Comparison of ENCODE assay signal across 19 cellular contexts in genomic region chr11:65973439-65974110, GRCh38. TPM values are rescaled to one million over a fixed set of nuclear protein-coding genes. Genes with fewer than 3 reads are reported as not detected.
A peak's percentile ranks its signal among the peaks of the same experiment; 100 is the strongest.
DNase-seq lines count a peak whose midpoint lies in the region; ATAC-seq, FAIRE-seq and TF ChIP-seq lines count a peak whose summit lies in the region.
"Had no signal": no experiment of that assay in that cellular context is flagged by ENCODE, and none has a peak within 500 bp of the region (broad histone marks: within the 10 kb centered on the region; RNA-seq: fewer than 3 reads in every experiment).

No MANE protein-coding gene starts in this region.

- DNase-seq in GM23248 (peak; percentile 68), MG63 (peak; percentile 48), GM12878 (ENCODE audit: low read depth, low spot score) (no peak), kidney glomerular epithelial cell (lab: John Stamatoyannopoulos, UW) (peak; percentile 1), NCI-H446 (lab: John Stamatoyannopoulos, UW) (no peak), pons (ENCODE audit: low spot score) (no peak)
- DNase-seq: activated CD8-positive, alpha-beta memory T cell treated with anti-CD3 and anti-CD28 coated beads, Interleukin-2, amount 50 U/mL, for 4 hours; activated naive CD4-positive, alpha-beta T cell; dorsolateral prefrontal cortex; NCI-H2029 treated with DMSO at 0.1 percent for 48 hours; NCI-H510A; SJCRH30; stimulated activated CD4-positive, alpha-beta T cell treated with anti-CD3 and anti-CD28 coated beads, Interleukin-12 subunit alpha, Interleukin-12 subunit beta, amount 100 ng/mL, for 4 hours; transverse colon had no signal

- H3K4me3 ChIP-seq in GM23248 (no peak overlapping the region), MG63 (no peak overlapping the region), GM12878 (no peak overlapping the region), gastroesophageal sphincter (no peak overlapping the region)
- H3K4me3 ChIP-seq: BLaER1 treated with 17β-estradiol and CSF1 and Interleukin-3, amounts not matched to agents 10 nM and 100 nM; cardiac muscle cell; dorsolateral prefrontal cortex; SJCRH30; transverse colon had no signal

- H2AFZ ChIP-seq in GM23248 (no peak overlapping the region), GM12878 (ENCODE audit: control insufficient read depth, low read depth, low read length) (no peak overlapping the region)

- intact Hi-C loops in GM12878 (cut with micrococcal nuclease; ENCODE audit: unreplicated experiment), result no loop called here

- no peak for ATAC-seq in GM12878
- ATAC-seq in gastroesophageal sphincter, result no peak
- ATAC-seq: left lobe of liver; stimulated activated memory B cell treated with anti-CD40 and anti-IgM and Interleukin-4, amounts not matched to agents 10 μg/mL and 1 μg/mL and 100 μg/mL, for 72 hours had no signal

- 66 to 71% methylated on average over 10 to 13 of the region's 13 CpGs for WGBS in GM23248 (ENCODE audit: low coverage in 1 of 2, low lambda C conversion rate in 2 of 2, missing lambda C conversion rate in 2 of 2), 2 experiments
- WGBS in GM12878 (ENCODE audit: insufficient coverage, insufficient replicate concordance, low lambda C conversion rate, missing lambda C conversion rate), result 88% methylated on average over 13 of the region's 13 CpGs
- WGBS in gastroesophageal sphincter (ENCODE audit: low coverage in 1 of 2), 2 donors, result 90 to 100% methylated on average over 6 to 7 of the region's 13 CpGs

- in situ Hi-C loops in GM23248 (cut with MboI), result no loop called here
- in situ Hi-C loops in GM12878 (cut with MboI), result no loop called here

- no peak overlapping the region for H3K27ac ChIP-seq in GM23248
- no peak overlapping the region for H3K27ac ChIP-seq in GM12878 (ENCODE audit: control insufficient read depth, insufficient read depth)
- H3K27ac ChIP-seq in gastroesophageal sphincter, result no peak overlapping the region
- H3K27ac ChIP-seq: BLaER1 treated with 17β-estradiol and CSF1 and Interleukin-3, amounts not matched to agents 10 nM and 100 nM; cardiac muscle cell; dorsolateral prefrontal cortex; SJCRH30; transverse colon had no signal

- H3K9me3 ChIP-seq in GM23248 (ENCODE audit: low read depth), result no peaks in the 10 kb centered on the region
- H3K9me3 ChIP-seq in MG63, result no peaks in the 10 kb centered on the region
- no peaks in the 10 kb centered on the region for H3K9me3 ChIP-seq in GM12878 (replicated peaks; ENCODE audit: control insufficient read depth, insufficient read depth, low read length)
- H3K9me3 ChIP-seq in gastroesophageal sphincter, result no peaks in the 10 kb centered on the region
- H3K9me3 ChIP-seq: BLaER1 treated with 17β-estradiol and CSF1 and Interleukin-3, amounts not matched to agents 10 nM and 100 nM; SJCRH30; transverse colon had no signal

- no peak for TF ChIP-seq CTCF in GM12878 (IDR thresholded peaks at IDR 0.05 in 2 of 3, conservative IDR thresholded peaks at IDR 0.05 in 1 of 3; ENCODE audit: control insufficient read depth in 2 of 3, extremely low read depth in 1 of 3, insufficient read depth in 1 of 3, low read depth in 3 of 3, low read length in 3 of 3)
- no peak for TF ChIP-seq CTCF in gastroesophageal sphincter (IDR thresholded peaks at IDR 0.05)

- H3K4me1 ChIP-seq in GM23248 (ENCODE audit: insufficient read depth) (no peaks in the 10 kb centered on the region), GM12878 (ENCODE audit: control insufficient read depth, insufficient read depth, low read length) (no peaks in the 10 kb centered on the region), gastroesophageal sphincter (no peaks in the 10 kb centered on the region)
- H3K4me1 ChIP-seq: BLaER1 treated with 17β-estradiol and CSF1 and Interleukin-3, amounts not matched to agents 10 nM and 100 nM; SJCRH30; transverse colon had no signal

- H3K79me2 ChIP-seq in GM23248 (ENCODE audit: insufficient read depth) (peaks cover 20% of the 10 kb centered on the region), GM12878 (ENCODE audit: control insufficient read depth, insufficient read depth, low read length) (no peaks in the 10 kb centered on the region)

- SMC1A ChIA-PET in GM12878 (lab: Charles Lee; ENCODE audit: uncharacterized antibody, unreplicated experiment), result no interaction called here

- TF ChIP-seq EP300 in GM12878 (IDR thresholded peaks at IDR 0.05; ENCODE audit: borderline replicate concordance in 1 of 2, control insufficient read depth in 1 of 2, low read depth in 2 of 2, low read length in 2 of 2) (no peak), gastroesophageal sphincter (IDR thresholded peaks at IDR 0.05) (no peak)

- no peak overlapping the region for H3K9ac ChIP-seq in GM23248
- no peak overlapping the region for H3K9ac ChIP-seq in GM12878 (ENCODE audit: control insufficient read depth, insufficient read depth, low read length)
- H3K9ac ChIP-seq: BLaER1 treated with 17β-estradiol and CSF1 and Interleukin-3, amounts not matched to agents 10 nM and 100 nM had no signal

- TF ChIP-seq POLR2A in GM12878 (IDR thresholded peaks at IDR 0.05; ENCODE audit: low read depth, low read length), result no peak
- TF ChIP-seq POLR2A in gastroesophageal sphincter (IDR thresholded peaks at IDR 0.05), result no peak

- CTCF ChIA-PET in GM12878 (lab: Yijun Ruan, JAX), result no interaction called here

- H3K4me2 ChIP-seq in GM23248 (ENCODE audit: unreplicated experiment), result no peak overlapping the region
- H3K4me2 ChIP-seq in GM12878 (ENCODE audit: control insufficient read depth, insufficient read depth), result no peak overlapping the region
- H3K4me2 ChIP-seq: BLaER1 treated with 17β-estradiol and CSF1 and Interleukin-3, amounts not matched to agents 10 nM and 100 nM had no signal

- H3K9me2 ChIP-seq in GM23248 (ENCODE audit: insufficient read depth), result no peaks in the 10 kb centered on the region

- POLR2A ChIA-PET in GM12878 (lab: Charles Lee), result no interaction called here

- FAIRE-seq in GM12878 (lab: Jason Lieb, UNC), result no peak

- no peaks in the 10 kb centered on the region for H3K27me3 ChIP-seq in GM23248 (replicated peaks; ENCODE audit: insufficient read depth)
- H3K27me3 ChIP-seq in MG63, result no peaks in the 10 kb centered on the region
- no peaks in the 10 kb centered on the region for H3K27me3 ChIP-seq in GM12878 (replicated peaks in 1 of 2; ENCODE audit: control insufficient read depth in 2 of 2, insufficient read depth in 2 of 2, low read length in 1 of 2)
- no peaks in the 10 kb centered on the region for H3K27me3 ChIP-seq in gastroesophageal sphincter
- H3K27me3 ChIP-seq: BLaER1 treated with 17β-estradiol and CSF1 and Interleukin-3, amounts not matched to agents 10 nM and 100 nM; cardiac muscle cell; dorsolateral prefrontal cortex; SJCRH30; transverse colon had no signal

- H3F3A ChIP-seq in GM23248 (ENCODE audit: insufficient read depth), result peaks cover 13% of the 10 kb centered on the region; the same call in 1 of the 2 replicates

- TF ChIP-seq RAD21 in GM12878 (IDR thresholded peaks at IDR 0.05; ENCODE audit: insufficient read depth, low read depth, low read length), result no peak

- no peaks in the 10 kb centered on the region for H4K20me1 ChIP-seq in GM23248 (ENCODE audit: insufficient read depth)
- no peaks in the 10 kb centered on the region for H4K20me1 ChIP-seq in GM12878 (ENCODE audit: control insufficient read depth, insufficient read depth)

- BruUV-seq in GM12878 (replicated peaks; lab: Mats Ljungman, UMichigan), result TSS peak; percentile 52

- H3K36me3 ChIP-seq in GM23248 (ENCODE audit: low read depth), result no peaks in the 10 kb centered on the region; the same call in 1 of the 2 replicates
- H3K36me3 ChIP-seq in MG63, result peaks cover 29% of the 10 kb centered on the region
- H3K36me3 ChIP-seq in GM12878 (ENCODE audit: control insufficient read depth in 2 of 2, insufficient read depth in 2 of 2, low read length in 1 of 2), result peaks cover 14 to 21% of the 10 kb centered on the region in 2 experiments; a peak in 3 of 4 replicates
- H3K36me3 ChIP-seq in gastroesophageal sphincter, result peaks cover 0 to 79% of the 10 kb centered on the region in 2 donors

- RAD21 ChIA-PET in GM12878 (lab: Charles Lee; ENCODE audit: unreplicated experiment), result no interaction called here

RNA-seq across cellular contexts. Expression of gene SART1, which starts 12.0 kb away (rescaled TPM):
- total RNA-seq in GM23248 (2014; rRNA removed; shearing (Covaris generic)), result 27.7 and 38.3 TPM in 2 replicates
- polyA plus RNA-seq in GM23248 (2016; fragmentation: Nextera tagmentation; extraction: Ambion mirVana) (43.4 and 48.6 TPM in 2 replicates), GM12878 (2011; rRNA removed) (4.1 and 17.5 TPM in 2 replicates), GM12878 (2014; fragmentation: Illumina TruSeq; extraction: Trizol) (4.9 and 23.1 TPM in 2 replicates), GM12878 (2014; fragmentation: Nextera tagmentation; extraction: Ambion mirVana) (10 to 100 TPM in 1 of 2 experiments, 1 to 10 TPM in 1; 6.2 to 14.8 TPM), GM12878 (2014; rRNA removed) (45.0 and 73.4 TPM in 2 replicates), GM12878 (2016; fragmentation: Nextera tagmentation; extraction: Ambion mirVana) (10 to 100 TPM; 50.4 to 60.5 TPM)
- 38.2 and 45.4 TPM in 2 replicates for total RNA-seq in MG63 (2014; rRNA removed; shearing (Covaris generic); ENCODE audit: low replicate concordance)
- total RNA-seq in GM12878 (2013; cell fraction: nucleolus; rRNA removed), result 20.4 and 21.3 TPM in 2 replicates
- total RNA-seq in GM12878 (2014; rRNA removed) (47.3 and 60.2 TPM in 2 replicates), GM12878 (2014; rRNA removed; fragmentation: Illumina TruSeq; extraction: Trizol) (22.3 and 29.8 TPM in 2 replicates), GM12878 (2021) (54.1 and 56.1 TPM in 2 replicates), gastroesophageal sphincter (10 to 100 TPM; 32.3 to 96.1 (median 39.7) TPM)
- 17.1 TPM for polyA plus RNA-seq in GM12878 (2011; ENCODE audit: low read depth)
- 17.4 and 19.6 TPM in 2 replicates for polyA plus RNA-seq in GM12878 (2011; cell fraction: cytosol; rRNA removed)
- polyA plus RNA-seq in GM12878 (2011; cell fraction: nucleus; rRNA removed), result 44.5 and 73.8 TPM in 2 replicates
- 41.7 and 65.1 TPM in 2 replicates for polyA plus RNA-seq in GM12878 (2012)
- 7.2 and 11.3 TPM in 2 replicates for polyA minus RNA-seq in GM12878 (2011; rRNA and poly(A)+ RNA removed)
- polyA minus RNA-seq in GM12878 (2011; cell fraction: cytosol; rRNA and poly(A)+ RNA removed), result 8.7 and 19.4 TPM in 2 replicates
- polyA minus RNA-seq in GM12878 (2011; cell fraction: nucleus; rRNA and poly(A)+ RNA removed), result 9.8 and 15.8 TPM in 2 replicates

RNA-seq across cellular contexts. Expression of gene TSGA10IP, which starts 28.3 kb away (rescaled TPM):
- total RNA-seq in GM23248 (2014; rRNA removed; shearing (Covaris generic)), result 0.13 TPM in 1 of 2 replicates, not detected in the other
- polyA plus RNA-seq in GM23248 (2016; fragmentation: Nextera tagmentation; extraction: Ambion mirVana), result not detected in 2 replicates
- total RNA-seq in MG63 (2014; rRNA removed; shearing (Covaris generic); ENCODE audit: low replicate concordance), result not detected in 2 replicates
- total RNA-seq in GM12878 (2013; cell fraction: nucleolus; rRNA removed), result not detected in 2 replicates
- not detected in 2 replicates for total RNA-seq in GM12878 (2014; rRNA removed)
- not detected in 2 replicates for total RNA-seq in GM12878 (2014; rRNA removed; fragmentation: Illumina TruSeq; extraction: Trizol)
- total RNA-seq in GM12878 (2021), result not detected in 2 replicates
- not detected for polyA plus RNA-seq in GM12878 (2011; ENCODE audit: low read depth)
- polyA plus RNA-seq in GM12878 (2011; rRNA removed), result not detected in 2 replicates
- not detected in 2 replicates for polyA plus RNA-seq in GM12878 (2011; cell fraction: cytosol; rRNA removed)
- not detected in 2 replicates for polyA plus RNA-seq in GM12878 (2011; cell fraction: nucleus; rRNA removed)
- not detected in 2 replicates for polyA plus RNA-seq in GM12878 (2012)
- not detected in 2 replicates for polyA plus RNA-seq in GM12878 (2014; fragmentation: Illumina TruSeq; extraction: Trizol)
- polyA plus RNA-seq in GM12878 (2014; fragmentation: Nextera tagmentation; extraction: Ambion mirVana), result not detected
- not detected in 2 replicates for polyA plus RNA-seq in GM12878 (2014; rRNA removed)
- polyA plus RNA-seq in GM12878 (2016; fragmentation: Nextera tagmentation; extraction: Ambion mirVana), result not detected
- polyA minus RNA-seq in GM12878 (2011; rRNA and poly(A)+ RNA removed), result not detected in 2 replicates
- not detected in 2 replicates for polyA minus RNA-seq in GM12878 (2011; cell fraction: cytosol; rRNA and poly(A)+ RNA removed)
- polyA minus RNA-seq in GM12878 (2011; cell fraction: nucleus; rRNA and poly(A)+ RNA removed), result not detected in 2 replicates
- not detected for total RNA-seq in gastroesophageal sphincter
- total RNA-seq: left lobe of liver, SJCRH30, transverse colon had no signal

RNA-seq across cellular contexts. Expression of gene EIF1AD, which starts 28.4 kb away (rescaled TPM):
- total RNA-seq in GM23248 (2014; rRNA removed; shearing (Covaris generic)), result 21.2 and 22.8 TPM in 2 replicates
- polyA plus RNA-seq in GM23248 (2016; fragmentation: Nextera tagmentation; extraction: Ambion mirVana) (21.6 and 25.3 TPM in 2 replicates), GM12878 (2011; rRNA removed) (33.5 and 44.8 TPM in 2 replicates), GM12878 (2014; fragmentation: Illumina TruSeq; extraction: Trizol) (40.1 and 45.5 TPM in 2 replicates), GM12878 (2014; fragmentation: Nextera tagmentation; extraction: Ambion mirVana) (10 to 100 TPM; 51.5 to 56.8 TPM), GM12878 (2014; rRNA removed) (31.4 and 31.6 TPM in 2 replicates), GM12878 (2016; fragmentation: Nextera tagmentation; extraction: Ambion mirVana) (10 to 100 TPM; 33.0 to 35.5 TPM)
- 17.5 and 32.3 TPM in 2 replicates for total RNA-seq in MG63 (2014; rRNA removed; shearing (Covaris generic); ENCODE audit: low replicate concordance)
- total RNA-seq in GM12878 (2013; cell fraction: nucleolus; rRNA removed), result 29.0 and 30.3 TPM in 2 replicates
- total RNA-seq in GM12878 (2014; rRNA removed) (36.7 and 39.3 TPM in 2 replicates), GM12878 (2014; rRNA removed; fragmentation: Illumina TruSeq; extraction: Trizol) (29.2 and 31.7 TPM in 2 replicates), GM12878 (2021) (40.5 and 42.3 TPM in 2 replicates), gastroesophageal sphincter (10 to 100 TPM; 29.3 to 35.0 (median 30.7) TPM)
- 22.6 TPM for polyA plus RNA-seq in GM12878 (2011; ENCODE audit: low read depth)
- 54.1 and 57.2 TPM in 2 replicates for polyA plus RNA-seq in GM12878 (2011; cell fraction: cytosol; rRNA removed)
- 34.4 and 36.8 TPM in 2 replicates for polyA plus RNA-seq in GM12878 (2011; cell fraction: nucleus; rRNA removed)
- polyA plus RNA-seq in GM12878 (2012), result 25.9 and 27.3 TPM in 2 replicates
- polyA minus RNA-seq in GM12878 (2011; rRNA and poly(A)+ RNA removed), result 54.8 and 60.3 TPM in 2 replicates
- polyA minus RNA-seq in GM12878 (2011; cell fraction: cytosol; rRNA and poly(A)+ RNA removed), result 20.0 and 20.2 TPM in 2 replicates
- 17.4 and 25.6 TPM in 2 replicates for polyA minus RNA-seq in GM12878 (2011; cell fraction: nucleus; rRNA and poly(A)+ RNA removed)

RNA-seq across cellular contexts. Expression of gene BANF1, which starts 28.7 kb away (rescaled TPM):
- total RNA-seq in GM23248 (2014; rRNA removed; shearing (Covaris generic)), result 24.9 and 31.6 TPM in 2 replicates
- polyA plus RNA-seq in GM23248 (2016; fragmentation: Nextera tagmentation; extraction: Ambion mirVana) (330 and 346 TPM in 2 replicates), GM12878 (2011; rRNA removed) (101 and 191 TPM in 2 replicates), GM12878 (2014; fragmentation: Illumina TruSeq; extraction: Trizol) (305 and 358 TPM in 2 replicates), GM12878 (2014; fragmentation: Nextera tagmentation; extraction: Ambion mirVana) (100 to 1,000 TPM; 501 to 574 TPM), GM12878 (2014; rRNA removed) (182 and 194 TPM in 2 replicates), GM12878 (2016; fragmentation: Nextera tagmentation; extraction: Ambion mirVana) (100 to 1,000 TPM; 391 to 421 TPM)
- total RNA-seq in MG63 (2014; rRNA removed; shearing (Covaris generic); ENCODE audit: low replicate concordance), result 329 and 468 TPM in 2 replicates
- total RNA-seq in GM12878 (2013; cell fraction: nucleolus; rRNA removed), result 6.4 and 7.2 TPM in 2 replicates
- total RNA-seq in GM12878 (2014; rRNA removed) (95.5 and 105 TPM in 2 replicates), GM12878 (2014; rRNA removed; fragmentation: Illumina TruSeq; extraction: Trizol) (98.4 and 99.0 TPM in 2 replicates), GM12878 (2021) (235 and 248 TPM in 2 replicates), gastroesophageal sphincter (10 to 100 TPM; 35.9 to 61.2 (median 43.4) TPM)
- 281 TPM for polyA plus RNA-seq in GM12878 (2011; ENCODE audit: low read depth)
- polyA plus RNA-seq in GM12878 (2011; cell fraction: cytosol; rRNA removed), result 197 and 281 TPM in 2 replicates
- 110 and 117 TPM in 2 replicates for polyA plus RNA-seq in GM12878 (2011; cell fraction: nucleus; rRNA removed)
- polyA plus RNA-seq in GM12878 (2012), result 126 and 161 TPM in 2 replicates
- polyA minus RNA-seq in GM12878 (2011; rRNA and poly(A)+ RNA removed), result 51.6 and 84.8 TPM in 2 replicates
- polyA minus RNA-seq in GM12878 (2011; cell fraction: cytosol; rRNA and poly(A)+ RNA removed), result 27.8 and 45.1 TPM in 2 replicates
- polyA minus RNA-seq in GM12878 (2011; cell fraction: nucleus; rRNA and poly(A)+ RNA removed), result 22.6 and 34.1 TPM in 2 replicates

RNA-seq across cellular contexts. Expression of gene CST6, which starts 38.2 kb away (rescaled TPM):
- total RNA-seq in GM23248 (2014; rRNA removed; shearing (Covaris generic)), result 15.3 and 21.9 TPM in 2 replicates
- polyA plus RNA-seq in GM23248 (2016; fragmentation: Nextera tagmentation; extraction: Ambion mirVana) (35.1 and 35.3 TPM in 2 replicates), GM12878 (2011; rRNA removed) (not detected in 2 replicates), GM12878 (2014; fragmentation: Illumina TruSeq; extraction: Trizol) (not detected in 2 replicates), GM12878 (2014; fragmentation: Nextera tagmentation; extraction: Ambion mirVana) (not detected), GM12878 (2014; rRNA removed) (0.19 TPM in 1 of 2 replicates, not detected in the other), GM12878 (2016; fragmentation: Nextera tagmentation; extraction: Ambion mirVana) (not detected)
- total RNA-seq in MG63 (2014; rRNA removed; shearing (Covaris generic); ENCODE audit: low replicate concordance), result not detected in 2 replicates
- not detected in 2 replicates for total RNA-seq in GM12878 (2013; cell fraction: nucleolus; rRNA removed)
- total RNA-seq in GM12878 (2014; rRNA removed) (not detected in 2 replicates), GM12878 (2014; rRNA removed; fragmentation: Illumina TruSeq; extraction: Trizol) (not detected in 2 replicates), GM12878 (2021) (not detected in 2 replicates), gastroesophageal sphincter (1 to 10 TPM in 1 of 4 donors, not detected in 3; 1.7 TPM)
- polyA plus RNA-seq in GM12878 (2011; ENCODE audit: low read depth), result not detected
- not detected in 2 replicates for polyA plus RNA-seq in GM12878 (2011; cell fraction: cytosol; rRNA removed)
- polyA plus RNA-seq in GM12878 (2011; cell fraction: nucleus; rRNA removed), result not detected in 2 replicates
- not detected in 2 replicates for polyA plus RNA-seq in GM12878 (2012)
- polyA minus RNA-seq in GM12878 (2011; rRNA and poly(A)+ RNA removed), result not detected in 2 replicates
- polyA minus RNA-seq in GM12878 (2011; cell fraction: cytosol; rRNA and poly(A)+ RNA removed), result not detected in 2 replicates
- not detected in 2 replicates for polyA minus RNA-seq in GM12878 (2011; cell fraction: nucleus; rRNA and poly(A)+ RNA removed)
- total RNA-seq: cardiac muscle cell, left lobe of liver, SJCRH30, transverse colon had no signal
- polyA plus RNA-seq: cardiac muscle cell had no signal

Comparison
In these comparisons a context has a peak if more than half of its experiments do, and no peak if none do; other contexts are left out.
1. DNase-seq: peak in GM23248 (single experiment), MG63 (single experiment) and kidney glomerular epithelial cell (single experiment); none in GM12878 (single experiment), NCI-H446 (0 of 2) and pons (single experiment).